ENCODE assay signal across 25 cellular contexts in genomic region chr9:110532908-110533665, GRCh38.
"Had no signal": no experiment of that assay in that cellular context is flagged by ENCODE, and none has a peak within 500 bp of the region (broad histone marks: within the 10 kb centered on the region; RNA-seq: fewer than 3 reads in every experiment).

No MANE protein-coding gene starts in this region.

- DNase-seq: activated CD4-positive, alpha-beta T cell treated with anti-CD3 and anti-CD28 coated beads for 48 hours; activated CD4-positive, alpha-beta T cell treated with anti-CD3 and anti-CD28 coated beads, Interleukin-2, amount 50 U/mL, for 48 hours; activated CD8-positive, alpha-beta memory T cell treated with anti-CD3 and anti-CD28 coated beads for 24 hours; activated effector memory CD4-positive, alpha-beta T cell treated with Interleukin-2 at 50 U/mL for 16 hours; activated naive CD4-positive, alpha-beta T cell treated with Interleukin-2 at 50 U/mL for 16 hours; aorta; endodermal cell; gastrocnemius medialis; glutamatergic neuron; left lung; mucosa of descending colon; nephron progenitor cell; right lobe of liver; stimulated activated CD4-positive, alpha-beta T cell treated with anti-CD3 and anti-CD28 coated beads, Interleukin-12 subunit alpha, Interleukin-12 subunit beta, amount 100 ng/mL, for 4 hours; stimulated activated CD4-positive, alpha-beta T cell treated with anti-CD3 and anti-CD28 coated beads, Interleukin-4, amount 100 ng/mL, for 1 hour; stimulated activated naive CD8-positive, alpha-beta T cell treated with anti-CD3 and anti-CD28 coated beads, Interleukin-15, Interleukin-2, amounts not matched to agents 100 U/mL and 50 U/mL, for 24 hours; T1000; testis; transverse colon; WERI-Rb-1 had no signal

- H3K9me3 ChIP-seq: gastrocnemius medialis, left lung, mucosa of descending colon, neutrophil, right lobe of liver, testis, transverse colon had no signal

- H3K27me3 ChIP-seq: esophagus muscularis mucosa, gastrocnemius medialis, left lung, right lobe of liver, testis, transverse colon had no signal

- H3K36me3 ChIP-seq: esophagus muscularis mucosa, gastrocnemius medialis, left lung, neutrophil, right lobe of liver, transverse colon, WERI-Rb-1 had no signal

- H3K4me3 ChIP-seq: esophagus muscularis mucosa, gastrocnemius medialis, left lung, lung, mucosa of descending colon, right lobe of liver, skin epidermis, testis, transverse colon had no signal

- H3K27ac ChIP-seq: esophagus muscularis mucosa, left lung, neutrophil, right lobe of liver, skin epidermis, testis, transverse colon, WERI-Rb-1 had no signal

- ATAC-seq: activated CD4-positive, CD25-positive, alpha-beta regulatory T cell treated with anti-CD3 and anti-CD28 coated beads, Interleukin-2, amount 50 U/mL, for 24 hours; gastrocnemius medialis; left lung; mucosa of descending colon; right lobe of liver; stimulated activated naive CD8-positive, alpha-beta T cell treated with anti-CD3 and anti-CD28 coated beads, Interleukin-15, Interleukin-2, amounts not matched to agents 100 U/mL and 50 U/mL, for 24 hours had no signal

- H3K4me1 ChIP-seq: gastrocnemius medialis, left lung, right lobe of liver, testis had no signal
